Comparison of ENCODE assay signal across 15 cellular contexts in the genomic region with DNA sequence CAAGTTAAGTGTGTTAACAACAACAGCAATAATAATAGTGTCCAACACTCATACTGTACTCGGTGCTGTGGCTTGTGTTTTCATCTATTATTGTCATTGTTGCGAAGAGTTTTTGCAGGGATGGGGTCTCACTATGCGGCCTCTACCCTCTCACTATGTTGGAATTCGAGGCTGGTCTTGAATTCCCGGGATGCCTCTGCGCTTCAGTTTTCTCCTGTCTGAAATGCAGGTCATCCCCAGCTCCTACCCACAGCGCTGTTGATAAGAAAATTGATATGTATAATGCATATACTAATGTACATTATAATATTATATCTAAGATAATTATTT. TPM values are rescaled to one million over a fixed set of nuclear protein-coding genes. Genes with fewer than 3 reads are reported as not detected.
DNase-seq lines count a peak whose midpoint lies in the region; ATAC-seq and TF ChIP-seq lines count a peak whose summit lies in the region.
"Had no signal": no experiment of that assay in that cellular context is flagged by ENCODE, and none has a peak within 500 bp of the region (broad histone marks: within the 10 kb centered on the region; RNA-seq: fewer than 3 reads in every experiment).

No MANE protein-coding gene starts in this region.

- H3K4me1 Mint-ChIP-seq in type B pancreatic cell (ENCODE audit: unreplicated experiment), result peaks cover 28% of the 10 kb centered on the region
- H3K4me1 Mint-ChIP-seq in naive thymus-derived CD8-positive, alpha-beta T cell, result peaks cover 0 to 4% (median 4%) of the 10 kb centered on the region in 4 donors

- no peak for TF ChIP-seq CTCF in right atrium auricular region (IDR thresholded peaks at IDR 0.05)
- TF ChIP-seq CTCF in brain microvascular endothelial cell (IDR thresholded peaks at IDR 0.05; ENCODE audit: low read depth, low read length, missing control alignments), result no peak
- no peak for TF ChIP-seq CTCF in type B pancreatic cell (conservative IDR thresholded peaks at IDR 0.05)

- DNase-seq in right atrium auricular region (ENCODE audit: low spot score) (no peak), right cardiac atrium (no peak), brain microvascular endothelial cell (peak; percentile 63), kidney glomerular epithelial cell (lab: John Stamatoyannopoulos, UW) (peak; percentile 22), type B pancreatic cell (ENCODE audit: extremely low spot score, unreplicated experiment) (no peak), NCI-H510A treated with DMSO at 0.1 percent for 48 hours (lab: John Stamatoyannopoulos, UW) (no peak)
- no peak for DNase-seq in naive thymus-derived CD8-positive, alpha-beta T cell
- DNase-seq: activated T-cell treated with anti-CD3 and anti-CD28 coated beads, Interleukin-2, amount 50 U/mL, for 48 hours; hypothalamus; KBM-7; NCI-H1694; spleen had no signal

- 39% methylated on average over 7 of the region's 7 CpGs for WGBS in right cardiac atrium

- intact Hi-C loops in right cardiac atrium (cut with DNase I), result no loop called here

- no peaks in the 10 kb centered on the region for H3K9me3 Mint-ChIP-seq in type B pancreatic cell
- H3K9me3 Mint-ChIP-seq in naive thymus-derived CD8-positive, alpha-beta T cell, result peaks cover 0 to 2% (median 0%) of the 10 kb centered on the region in 9 donors

- H3K27me3 ChIP-seq in right atrium auricular region (no peaks in the 10 kb centered on the region), right cardiac atrium (ENCODE audit: control insufficient read depth, insufficient read depth) (no peaks in the 10 kb centered on the region), brain microvascular endothelial cell (replicated peaks) (no peaks in the 10 kb centered on the region)

- POLR2A ChIA-PET in naive thymus-derived CD8-positive, alpha-beta T cell (lab: Charles Lee), result no interaction called here

- in situ Hi-C loops in brain microvascular endothelial cell (cut with HindIII; ENCODE audit: low pct_ligation_motif_present, low sequenced_read_pairs), result no loop called here

- peaks cover 0 to 40% of the 10 kb centered on the region in 2 donors for H3K4me1 ChIP-seq in right atrium auricular region
- no peaks in the 10 kb centered on the region for H3K4me1 ChIP-seq in right cardiac atrium (ENCODE audit: control insufficient read depth, insufficient read depth, low read length)

- H3K27ac ChIP-seq in right atrium auricular region (peak overlapping the region; percentile 84 to 99), right cardiac atrium (ENCODE audit: low read length) (no peak overlapping the region), brain microvascular endothelial cell (peak overlapping the region; percentile 88)
- H3K27ac ChIP-seq: spleen had no signal

- peak overlapping the region in 1 of 2 donors; percentile 31 for H3K4me3 ChIP-seq in right atrium auricular region
- H3K4me3 ChIP-seq in right cardiac atrium (ENCODE audit: low read length), result no peak overlapping the region
- no peak overlapping the region for H3K4me3 ChIP-seq in brain microvascular endothelial cell (ENCODE audit: low read depth, low read length)
- H3K4me3 ChIP-seq: body of pancreas, spleen had no signal

- ATAC-seq in right cardiac atrium (no peak), GM19023 (IDR thresholded peaks at IDR 0.05; ENCODE audit: unreplicated experiment) (no peak)
- ATAC-seq in naive thymus-derived CD8-positive, alpha-beta T cell, result no peak
- ATAC-seq: activated CD4-positive, CD25-positive, alpha-beta regulatory T cell treated with anti-CD3 and anti-CD28 coated beads, Interleukin-2, amount 50 U/mL, for 24 hours had no signal

- H3K4me3 Mint-ChIP-seq in type B pancreatic cell, result peak overlapping the region; percentile 71
- H3K4me3 Mint-ChIP-seq in naive thymus-derived CD8-positive, alpha-beta T cell, result no peak overlapping the region

- H3K36me3 ChIP-seq in right atrium auricular region (no peaks in the 10 kb centered on the region), brain microvascular endothelial cell (replicated peaks) (no peaks in the 10 kb centered on the region)
- H3K36me3 ChIP-seq: spleen had no signal

- H3K27me3 Mint-ChIP-seq in type B pancreatic cell, result peaks cover 29% of the 10 kb centered on the region
- H3K27me3 Mint-ChIP-seq in naive thymus-derived CD8-positive, alpha-beta T cell, result peaks cover 0 to 48% (median 24%) of the 10 kb centered on the region in 5 donors

- H3K9me3 ChIP-seq in right atrium auricular region (no peaks in the 10 kb centered on the region), right cardiac atrium (ENCODE audit: control insufficient read depth, low read length) (no peaks in the 10 kb centered on the region)
- H3K9me3 ChIP-seq: body of pancreas, spleen had no signal

- peak overlapping the region; percentile 66 for H3K27ac Mint-ChIP-seq in type B pancreatic cell
- no peak overlapping the region for H3K27ac Mint-ChIP-seq in naive thymus-derived CD8-positive, alpha-beta T cell

- H3K36me3 Mint-ChIP-seq in type B pancreatic cell, result no peaks in the 10 kb centered on the region
- no peaks in the 10 kb centered on the region for H3K36me3 Mint-ChIP-seq in naive thymus-derived CD8-positive, alpha-beta T cell

RNA-seq across cellular contexts. Expression of a gene that starts 4.9 kb away (rescaled TPM):
- total RNA-seq in right atrium auricular region (100 to 1,000 TPM in 1 of 2 donors, 10 to 100 TPM in 1; 97.5 to 103 TPM), right cardiac atrium (100 to 1,000 TPM in 2 of 4 donors, 10 to 100 TPM in 2; 80.3 to 211 (median 109) TPM), type B pancreatic cell (ENCODE audit: low replicate concordance) (0.24 and 0.36 TPM in 2 replicates)
- 103 TPM for polyA plus RNA-seq in right cardiac atrium
- not detected for total RNA-seq in naive thymus-derived CD8-positive, alpha-beta T cell
- polyA plus RNA-seq in naive thymus-derived CD8-positive, alpha-beta T cell, result not detected
- total RNA-seq: body of pancreas, spleen had no signal
- polyA plus RNA-seq: spleen had no signal

RNA-seq across cellular contexts. Expression of a gene that starts 13.4 kb away (rescaled TPM):
- total RNA-seq in right atrium auricular region, result 100 to 1,000 TPM; 111 to 172 TPM
- total RNA-seq in right cardiac atrium, result 100 to 1,000 TPM; 205 to 239 (median 209) TPM
- 228 TPM for polyA plus RNA-seq in right cardiac atrium
- 0.75 TPM in 1 of 2 replicates, not detected in the other for total RNA-seq in type B pancreatic cell (ENCODE audit: low replicate concordance)
- not detected for total RNA-seq in naive thymus-derived CD8-positive, alpha-beta T cell
- polyA plus RNA-seq in naive thymus-derived CD8-positive, alpha-beta T cell, result not detected
- total RNA-seq: body of pancreas, spleen had no signal
- polyA plus RNA-seq: spleen had no signal

RNA-seq across cellular contexts. Expression of a gene that starts 30.4 kb away (rescaled TPM):
- 1 to 10 TPM; 6.2 to 6.4 TPM for total RNA-seq in right atrium auricular region
- total RNA-seq in right cardiac atrium, result 10 to 100 TPM; 12.4 to 15.5 (median 14.2) TPM
- 10.2 TPM for polyA plus RNA-seq in right cardiac atrium
- 21.1 and 23.9 TPM in 2 replicates for total RNA-seq in type B pancreatic cell (ENCODE audit: low replicate concordance)
- 10 to 100 TPM in 1 of 2 experiments, 1 to 10 TPM in 1; 9.8 to 10.2 TPM for total RNA-seq in naive thymus-derived CD8-positive, alpha-beta T cell
- polyA plus RNA-seq in naive thymus-derived CD8-positive, alpha-beta T cell, result under 1 TPM; 0.16 to 0.39 (median 0.20) TPM

RNA-seq across cellular contexts. Expression of a gene that starts 49.0 kb away (rescaled TPM):
- total RNA-seq in right atrium auricular region (10 to 100 TPM in 1 of 2 donors, 1 to 10 TPM in 1; 9.2 to 12.2 TPM), right cardiac atrium (10 to 100 TPM; 17.5 to 20.0 (median 18.4) TPM), type B pancreatic cell (ENCODE audit: low replicate concordance) (18.4 and 22.4 TPM in 2 replicates)
- 16.3 TPM for polyA plus RNA-seq in right cardiac atrium
- total RNA-seq in naive thymus-derived CD8-positive, alpha-beta T cell, result 10 to 100 TPM; 19.0 to 22.0 TPM
- 1 to 10 TPM; 2.8 to 5.4 (median 3.4) TPM for polyA plus RNA-seq in naive thymus-derived CD8-positive, alpha-beta T cell

RNA-seq across cellular contexts. Expression of a gene that starts 49.8 kb away (rescaled TPM):
- 10 to 100 TPM; 17.7 to 25.8 TPM for total RNA-seq in right atrium auricular region
- total RNA-seq in right cardiac atrium, result 10 to 100 TPM; 11.4 to 18.5 (median 17.5) TPM
- polyA plus RNA-seq in right cardiac atrium, result 27.1 TPM
- 13.6 and 23.9 TPM in 2 replicates for total RNA-seq in type B pancreatic cell (ENCODE audit: low replicate concordance)
- total RNA-seq in naive thymus-derived CD8-positive, alpha-beta T cell, result 10 to 100 TPM; 19.1 to 20.7 TPM
- polyA plus RNA-seq in naive thymus-derived CD8-positive, alpha-beta T cell, result 10 to 100 TPM; 21.5 to 31.6 (median 23.6) TPM

Comparison
In these comparisons a context has a peak if more than half of its experiments do, and no peak if none do; other contexts are left out.
1. DNase-seq: peak in brain microvascular endothelial cell (single experiment) and kidney glomerular epithelial cell (single experiment); none in right atrium auricular region (single experiment), right cardiac atrium (0 of 3), type B pancreatic cell (single experiment), naive thymus-derived CD8-positive, alpha-beta T cell (0 of 10) and NCI-H510A treated with DMSO at 0.1 percent for 48 hours (single experiment).
2. RNA of a gene that starts 4.9 kb away (total RNA-seq): 80.3 to 211 TPM in right cardiac atrium and 97.5 to 103 TPM in right atrium auricular region; 0.24 to 0.36 TPM in type B pancreatic cell and not detected in naive thymus-derived CD8-positive, alpha-beta T cell; every median in the first group is over 10 times any median in the second.
3. RNA of a gene that starts 13.4 kb away (total RNA-seq): 205 to 239 TPM in right cardiac atrium and 111 to 172 TPM in right atrium auricular region; 0.75 TPM in type B pancreatic cell and not detected in naive thymus-derived CD8-positive, alpha-beta T cell; every median in the first group is over 10 times any median in the second.